In genomic region chr13:21014139-21014665, GRCh38 we compare ENCODE assay signal across 13 cellular contexts. TPM values are rescaled to one million over a fixed set of nuclear protein-coding genes. Genes with fewer than 3 reads are reported as not detected.
A peak's percentile ranks its signal among the peaks of the same experiment; 100 is the strongest.
DNase-seq lines count a peak whose midpoint lies in the region; ATAC-seq, FAIRE-seq and TF ChIP-seq lines count a peak whose summit lies in the region.
"Had no signal": no experiment of that assay in that cellular context is flagged by ENCODE, and none has a peak within 500 bp of the region (broad histone marks: within the 10 kb centered on the region; RNA-seq: fewer than 3 reads in every experiment).

No MANE protein-coding gene starts in this region.

- no peak for FAIRE-seq in kidney (lab: Jason Lieb, UNC)
- FAIRE-seq: small intestine had no signal

- no peaks in the 10 kb centered on the region for H3K9me3 Mint-ChIP-seq in Caco-2 (ENCODE audit: unreplicated experiment)
- H3K9me3 Mint-ChIP-seq in activated CD8-positive, alpha-beta memory T cell treated with anti-CD3 and anti-CD28 coated beads, Interleukin-2, amount 10 ng/mL, durations not matched to agents 7 days and 5 days (ENCODE audit: low read depth) = no peaks in the 10 kb centered on the region
- H3K9me3 Mint-ChIP-seq: activated naive CD4-positive, alpha-beta T cell treated with anti-CD3 and anti-CD28 coated beads, Interleukin-2, amount 50 U/mL, for 24 hours had no signal

- BruUV-seq in Caco-2 (replicated peaks; lab: Mats Ljungman, UMichigan) = no TSS peak

- ATAC-seq in HG03378 (IDR thresholded peaks at IDR 0.05; ENCODE audit: unreplicated experiment) = no peak
- no peak for ATAC-seq in activated CD8-positive, alpha-beta memory T cell treated with anti-CD3 and anti-CD28 coated beads, Interleukin-2, amount 10 ng/mL, durations not matched to agents 7 days and 5 days
- ATAC-seq in omental fat pad (ENCODE audit: low FRiP score) = no peak
- ATAC-seq in HG03460 (IDR thresholded peaks at IDR 0.05; ENCODE audit: unreplicated experiment) = no peak

- CTCF ChIA-PET in Caco-2 (lab: Charles Lee) = no interaction called here
- CTCF ChIA-PET in activated CD8-positive, alpha-beta memory T cell treated with anti-CD3 and anti-CD28 coated beads, Interleukin-2, amount 10 ng/mL, durations not matched to agents 7 days and 5 days (lab: Charles Lee) = no interaction called here

- no peak overlapping the region for H3K4me3 Mint-ChIP-seq in Caco-2 (ENCODE audit: unreplicated experiment)
- no peak overlapping the region for H3K4me3 Mint-ChIP-seq in activated CD8-positive, alpha-beta memory T cell treated with anti-CD3 and anti-CD28 coated beads, Interleukin-2, amount 10 ng/mL, durations not matched to agents 7 days and 5 days
- H3K4me3 Mint-ChIP-seq: activated CD4-positive, alpha-beta memory T cell treated with anti-CD3 and anti-CD28 coated beads, Interleukin-2, amount 10 ng/mL, durations not matched to agents 7 days and 5 days; activated naive CD4-positive, alpha-beta T cell treated with anti-CD3 and anti-CD28 coated beads, Interleukin-2, amount 50 U/mL, for 24 hours had no signal

- TF ChIP-seq EP300 in sigmoid colon (IDR thresholded peaks at IDR 0.05) = no peak

- H3K4me3 ChIP-seq in Caco-2 (ENCODE audit: low read depth, low read length) (no peak overlapping the region), adipocyte (ENCODE audit: low read length) (no peak overlapping the region), kidney (ENCODE audit: low read length in 2 of 2) (no peak overlapping the region), sigmoid colon (no peak overlapping the region)

- H3K9ac ChIP-seq in adipocyte (ENCODE audit: low read length) = peak overlapping the region; percentile 23
- H3K9ac ChIP-seq in kidney (ENCODE audit: low read length in 2 of 2) = no peak overlapping the region
- H3K9ac ChIP-seq: KMS-11 had no signal

- H3K4me1 Mint-ChIP-seq in Caco-2 (ENCODE audit: low read depth, unreplicated experiment) = peaks cover 46% of the 10 kb centered on the region
- peaks cover 31% of the 10 kb centered on the region for H3K4me1 Mint-ChIP-seq in activated CD8-positive, alpha-beta memory T cell treated with anti-CD3 and anti-CD28 coated beads, Interleukin-2, amount 10 ng/mL, durations not matched to agents 7 days and 5 days

- 86% methylated on average over 8 of the region's 8 CpGs for WGBS in sigmoid colon, 2 donors

- intact Hi-C loops in Caco-2 (cut with micrococcal nuclease; ENCODE audit: unreplicated experiment) = loop anchor here (5.0 kb wide), 2 partner anchors 33 to 62 kb away; no protein-coding TSS in a partner anchor
- intact Hi-C loops in kidney (cut with DNase I) = no loop called here
- intact Hi-C loops in sigmoid colon (cut with DNase I) = loop anchor here (5.0 kb wide), 2 partner anchors 43 to 72 kb away; no protein-coding TSS in a partner anchor

- H3K4me1 ChIP-seq in Caco-2 (peaks cover 40% of the 10 kb centered on the region), adipocyte (ENCODE audit: control insufficient read depth, insufficient read depth, low read length) (peaks cover 77% of the 10 kb centered on the region), kidney (ENCODE audit: control insufficient read depth in 1 of 2, insufficient read depth in 1 of 2, low read depth in 1 of 2, low read length in 2 of 2) (peaks cover 43 to 65% of the 10 kb centered on the region in 2 donors), sigmoid colon (peaks cover 0 to 92% (median 87%) of the 10 kb centered on the region in 4 donors)

- H3K27me3 ChIP-seq in Caco-2 (replicated peaks; ENCODE audit: control insufficient read depth, insufficient read depth, low read length) (no peaks in the 10 kb centered on the region), adipocyte (replicated peaks; ENCODE audit: control insufficient read depth, insufficient read depth, low read length) (no peaks in the 10 kb centered on the region), sigmoid colon (no peaks in the 10 kb centered on the region)

- H3K27ac ChIP-seq in kidney (ENCODE audit: low read depth in 2 of 2, low read length in 2 of 2) (peak overlapping the region; percentile 26 to 70), sigmoid colon (peak overlapping the region; percentile 53 to 77 (median 69))
- H3K27ac ChIP-seq: KMS-11 had no signal

- TF ChIP-seq POLR2A in sigmoid colon (IDR thresholded peaks at IDR 0.05) = no peak

- H3K27ac Mint-ChIP-seq in Caco-2 (ENCODE audit: unreplicated experiment) = peak overlapping the region; percentile 12
- H3K27ac Mint-ChIP-seq in activated CD8-positive, alpha-beta memory T cell treated with anti-CD3 and anti-CD28 coated beads, Interleukin-2, amount 10 ng/mL, durations not matched to agents 7 days and 5 days = no peak overlapping the region
- H3K27ac Mint-ChIP-seq: activated CD4-positive, alpha-beta memory T cell treated with anti-CD3 and anti-CD28 coated beads, Interleukin-2, amount 10 ng/mL, durations not matched to agents 7 days and 5 days; activated naive CD4-positive, alpha-beta T cell treated with anti-CD3 and anti-CD28 coated beads, Interleukin-2, amount 50 U/mL, for 24 hours had no signal

- TF ChIP-seq CTCF in Caco-2 (IDR thresholded peaks at IDR 0.05; ENCODE audit: insufficient read depth in 1 of 2, low read depth in 1 of 2, low read length in 1 of 2, severe bottlenecking in 1 of 2, unreplicated experiment in 1 of 2) = no peak
- no peak for TF ChIP-seq CTCF in kidney (IDR thresholded peaks at IDR 0.05; ENCODE audit: borderline replicate concordance, extremely low read depth, insufficient read depth)
- TF ChIP-seq CTCF in sigmoid colon (IDR thresholded peaks at IDR 0.05) = no peak
- no peak for TF ChIP-seq CTCF in omental fat pad (IDR thresholded peaks at IDR 0.05)

- peaks cover 91% of the 10 kb centered on the region for H3K36me3 Mint-ChIP-seq in Caco-2 (ENCODE audit: insufficient read depth, unreplicated experiment)
- H3K36me3 Mint-ChIP-seq in activated CD8-positive, alpha-beta memory T cell treated with anti-CD3 and anti-CD28 coated beads, Interleukin-2, amount 10 ng/mL, durations not matched to agents 7 days and 5 days = peaks cover 6% of the 10 kb centered on the region
- H3K36me3 Mint-ChIP-seq: activated naive CD4-positive, alpha-beta T cell treated with anti-CD3 and anti-CD28 coated beads, Interleukin-2, amount 50 U/mL, for 24 hours had no signal

- H3K36me3 ChIP-seq in Caco-2 (ENCODE audit: control insufficient read depth, insufficient read depth, low read length) = no peaks in the 10 kb centered on the region; the same call in none of the 2 replicates
- no peaks in the 10 kb centered on the region for H3K36me3 ChIP-seq in adipocyte (ENCODE audit: control insufficient read depth, insufficient read depth, low read length, severe bottlenecking)
- H3K36me3 ChIP-seq in kidney (ENCODE audit: control insufficient read depth in 1 of 2, insufficient read depth in 2 of 2, low read length in 2 of 2) = no peaks in the 10 kb centered on the region
- H3K36me3 ChIP-seq in sigmoid colon = no peaks in the 10 kb centered on the region

- DNase-seq in Caco-2 (no peak), adipocyte (ENCODE audit: low read depth) (no peak), kidney (no peak), sigmoid colon (no peak), omental fat pad (ENCODE audit: low spot score) (no peak)
- no peak for DNase-seq in activated CD8-positive, alpha-beta memory T cell treated with anti-CD3 and anti-CD28 coated beads, Interleukin-2, amount 10 ng/mL, durations not matched to agents 7 days and 5 days
- DNase-seq: activated CD4-positive, alpha-beta memory T cell treated with anti-CD3 and anti-CD28 coated beads, Interleukin-2, amount 10 ng/mL, durations not matched to agents 7 days and 5 days; NCI-H2107; small intestine had no signal

- H3K27me3 Mint-ChIP-seq in Caco-2 (ENCODE audit: insufficient read depth, unreplicated experiment) = no peaks in the 10 kb centered on the region
- no peaks in the 10 kb centered on the region for H3K27me3 Mint-ChIP-seq in activated CD8-positive, alpha-beta memory T cell treated with anti-CD3 and anti-CD28 coated beads, Interleukin-2, amount 10 ng/mL, durations not matched to agents 7 days and 5 days
- H3K27me3 Mint-ChIP-seq: activated CD4-positive, alpha-beta memory T cell treated with anti-CD3 and anti-CD28 coated beads, Interleukin-2, amount 10 ng/mL, durations not matched to agents 7 days and 5 days; activated naive CD4-positive, alpha-beta T cell treated with anti-CD3 and anti-CD28 coated beads, Interleukin-2, amount 50 U/mL, for 24 hours had no signal

- POLR2A ChIA-PET in Caco-2 (lab: Charles Lee) = no interaction called here

- no peaks in the 10 kb centered on the region for H3K9me3 ChIP-seq in Caco-2
- no peaks in the 10 kb centered on the region for H3K9me3 ChIP-seq in adipocyte (ENCODE audit: control insufficient read depth, low read length)
- no peaks in the 10 kb centered on the region for H3K9me3 ChIP-seq in kidney (ENCODE audit: control insufficient read depth in 1 of 2, low read length in 2 of 2)
- H3K9me3 ChIP-seq in sigmoid colon = no peaks in the 10 kb centered on the region

RNA-seq across cellular contexts. Expression of gene LATS2, which starts 47.2 kb away (rescaled TPM):
- total RNA-seq in Caco-2 (2022) (41.9 and 45.6 TPM in 2 replicates), kidney (26.3 TPM), sigmoid colon (10 to 100 TPM; 21.8 to 45.5 (median 28.2) TPM), omental fat pad (10 to 100 TPM; 27.6 to 48.0 (median 36.4) TPM)
- polyA plus RNA-seq in kidney (ENCODE audit: insufficient read depth, low read depth, low replicate concordance) (5.5 TPM), sigmoid colon (1 to 10 TPM; 3.7 to 4.6 (median 4.2) TPM)
- 1 to 10 TPM; 2.8 to 4.7 TPM for total RNA-seq in activated CD8-positive, alpha-beta memory T cell treated with anti-CD3 and anti-CD28 coated beads, Interleukin-2, amount 10 ng/mL, durations not matched to agents 7 days and 5 days
